Comparison of ENCODE assay signal across 1 cellular context in the genomic region with DNA sequence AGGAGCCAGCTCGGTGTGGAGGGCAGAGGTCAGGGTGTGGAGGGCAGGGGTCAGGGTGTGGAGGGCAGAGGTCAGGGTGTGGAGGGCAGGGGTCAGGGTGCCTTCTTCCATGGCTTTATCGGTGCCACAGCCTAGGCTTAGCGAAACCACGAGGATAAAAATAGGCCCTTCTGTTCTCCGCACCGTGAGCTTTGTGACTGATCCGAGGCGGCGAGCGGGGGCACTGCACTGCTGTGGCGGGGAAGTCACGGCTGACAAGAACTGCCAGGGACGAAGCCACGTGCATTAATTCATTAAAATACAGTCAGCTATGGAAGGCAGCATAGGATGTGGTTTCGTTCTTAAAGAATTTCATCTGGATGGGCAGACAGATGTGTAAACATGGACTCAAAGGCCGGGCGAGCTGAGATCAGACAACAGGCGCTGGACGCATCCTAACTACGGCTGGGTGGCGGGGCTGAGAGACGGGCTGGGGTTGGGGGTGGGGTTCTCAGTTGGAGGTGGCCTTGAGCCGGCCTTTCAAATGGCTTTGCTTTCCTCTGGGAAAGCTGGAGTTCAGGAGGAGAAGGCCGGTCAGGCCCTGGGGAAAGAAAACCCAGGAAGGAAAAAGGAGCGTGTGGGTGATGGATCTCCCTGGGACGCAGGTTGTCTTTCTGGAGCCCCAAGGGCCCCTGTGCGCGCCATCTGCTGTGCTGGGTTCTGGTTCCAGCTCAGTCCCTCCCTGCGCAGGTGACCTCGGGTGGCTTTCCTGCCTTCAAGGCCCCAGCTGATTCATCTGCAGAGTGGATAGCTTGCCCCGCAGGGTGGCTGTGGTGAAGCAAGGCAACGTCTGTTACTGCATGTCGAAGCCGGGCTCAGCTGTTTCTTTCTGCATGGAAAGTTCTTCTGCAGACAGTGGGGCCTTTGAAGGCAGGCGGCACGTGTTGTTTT.
A peak's percentile ranks its signal among the peaks of the same experiment; 100 is the strongest.
TF ChIP-seq lines count a peak whose summit lies in the region.

No MANE protein-coding gene starts in this region.

TF ChIP-seq in HepG2, 621 proteins besides CTCF, POLR2A, EP300 and RAD21 (continued from another document and continues in another):
- TF ChIP-seq HNF1B (CRISPR knock-in tag; IDR thresholded peaks at IDR 0.05) (peak; percentile 71; the same call in 1 of the 2 replicates), FOXC1 (CRISPR knock-in tag; IDR thresholded peaks at IDR 0.05; ENCODE audit: borderline replicate concordance) (peak; percentile 40; the same call in 1 of the 2 replicates), ZNF678 (CRISPR knock-in tag; IDR thresholded peaks at IDR 0.05) (0 out of 2 replicates have a peak, but pooled peaks have one; percentile 12), MXD1 (CRISPR knock-in tag; IDR thresholded peaks at IDR 0.05) (0 out of 2 replicates have a peak, but pooled peaks have one; percentile 2), HES4 (CRISPR knock-in tag; IDR thresholded peaks at IDR 0.05; ENCODE audit: borderline replicate concordance) (0 out of 2 replicates have a peak, but pooled peaks have one; percentile 19), SP1 (IDR thresholded peaks at IDR 0.05) (no peak), SP1 (CRISPR knock-in tag; IDR thresholded peaks at IDR 0.05) (0 out of 2 replicates have a peak, but pooled peaks have one; percentile 19), ZNF484 (CRISPR knock-in tag; IDR thresholded peaks at IDR 0.05; ENCODE audit: borderline replicate concordance, low read depth) (no peak), SOX5 (CRISPR knock-in tag; IDR thresholded peaks at IDR 0.05; ENCODE audit: borderline replicate concordance) (peak; percentile 16; the same call in 1 of the 2 replicates), ZFX (CRISPR knock-in tag; IDR thresholded peaks at IDR 0.05; ENCODE audit: low read depth) (peak; percentile 62), NCOR1 (IDR thresholded peaks at IDR 0.05; ENCODE audit: borderline replicate concordance, low read length) (peak; percentile 78), MYC (CRISPR knock-in tag; IDR thresholded peaks at IDR 0.05; ENCODE audit: borderline replicate concordance) (0 out of 2 replicates have a peak, but pooled peaks have one; percentile 33), ZNF703 (CRISPR knock-in tag; IDR thresholded peaks at IDR 0.05; ENCODE audit: borderline replicate concordance) (no peak), ZMYM4 (CRISPR knock-in tag; IDR thresholded peaks at IDR 0.05) (peak; percentile 43; the same call in 1 of the 2 replicates), NFKB2 (CRISPR knock-in tag; IDR thresholded peaks at IDR 0.05; ENCODE audit: borderline replicate concordance) (peak; percentile 24; the same call in 1 of the 2 replicates), ZNF674 (CRISPR knock-in tag; IDR thresholded peaks at IDR 0.05; ENCODE audit: low read depth) (peak; percentile 43; the same call in 1 of the 2 replicates), JUNB (CRISPR knock-in tag; IDR thresholded peaks at IDR 0.05; ENCODE audit: borderline replicate concordance) (peak; percentile 53; the same call in 1 of the 2 replicates), PITX1 (CRISPR knock-in tag; IDR thresholded peaks at IDR 0.05) (peak; percentile 58; the same call in 1 of the 2 replicates), HDAC2 (CRISPR knock-in tag; IDR thresholded peaks at IDR 0.05) (no peak), ATF4 (CRISPR knock-in tag; IDR thresholded peaks at IDR 0.05) (peak in 1 of 2 experiments; percentile 24; a peak in 1 of 4 replicates), TARDBP (CRISPR knock-in tag; IDR thresholded peaks at IDR 0.05) (peak; percentile 15; the same call in 1 of the 2 replicates), PHF8 (CRISPR knock-in tag; IDR thresholded peaks at IDR 0.05) (peak; percentile 60), THAP11 (CRISPR knock-in tag; IDR thresholded peaks at IDR 0.05) (0 out of 2 replicates have a peak, but pooled peaks have one; percentile 27), SMAD9 (CRISPR knock-in tag; IDR thresholded peaks at IDR 0.05) (0 out of 2 replicates have a peak, but pooled peaks have one; percentile 52), TBP (CRISPR knock-in tag; IDR thresholded peaks at IDR 0.05) (no peak), KLF12 (CRISPR knock-in tag; IDR thresholded peaks at IDR 0.05; ENCODE audit: borderline replicate concordance) (no peak), GTF2F1 (IDR thresholded peaks at IDR 0.05; ENCODE audit: low read length) (peak; percentile 46; the same call in 1 of the 2 replicates), SMARCE1 (IDR thresholded peaks at IDR 0.05; ENCODE audit: borderline replicate concordance) (no peak), POGZ (CRISPR knock-in tag; IDR thresholded peaks at IDR 0.05) (no peak), CBX2 (IDR thresholded peaks at IDR 0.05; ENCODE audit: low read depth, low read length) (no peak), CBX2 (CRISPR knock-in tag; IDR thresholded peaks at IDR 0.05; ENCODE audit: low read depth) (no peak), ZNF143 (CRISPR knock-in tag; IDR thresholded peaks at IDR 0.05) (no peak), HDAC1 (CRISPR knock-in tag; IDR thresholded peaks at IDR 0.05) (peak; percentile 45), ZNF224 (CRISPR knock-in tag; IDR thresholded peaks at IDR 0.05) (0 out of 2 replicates have a peak, but pooled peaks have one; percentile 62), ZNF280B (CRISPR knock-in tag; IDR thresholded peaks at IDR 0.05; ENCODE audit: borderline replicate concordance) (peak; percentile 50; the same call in 1 of the 2 replicates), ZHX1 (CRISPR knock-in tag; IDR thresholded peaks at IDR 0.05; ENCODE audit: low read depth) (0 out of 2 replicates have a peak, but pooled peaks have one; percentile 14), ZNF605 (CRISPR knock-in tag; IDR thresholded peaks at IDR 0.05) (no peak; the same call in 1 of the 2 replicates), RARG (CRISPR knock-in tag; IDR thresholded peaks at IDR 0.05; ENCODE audit: low read depth) (no peak), ZBTB33 (CRISPR knock-in tag; IDR thresholded peaks at IDR 0.05) (peak; percentile 31; the same call in 1 of the 2 replicates), PPARG (CRISPR knock-in tag; conservative IDR thresholded peaks at IDR 0.05) (0 out of 2 replicates have a peak, but pooled peaks have one; percentile 17)
- TF ChIP-seq, protein P1, sequence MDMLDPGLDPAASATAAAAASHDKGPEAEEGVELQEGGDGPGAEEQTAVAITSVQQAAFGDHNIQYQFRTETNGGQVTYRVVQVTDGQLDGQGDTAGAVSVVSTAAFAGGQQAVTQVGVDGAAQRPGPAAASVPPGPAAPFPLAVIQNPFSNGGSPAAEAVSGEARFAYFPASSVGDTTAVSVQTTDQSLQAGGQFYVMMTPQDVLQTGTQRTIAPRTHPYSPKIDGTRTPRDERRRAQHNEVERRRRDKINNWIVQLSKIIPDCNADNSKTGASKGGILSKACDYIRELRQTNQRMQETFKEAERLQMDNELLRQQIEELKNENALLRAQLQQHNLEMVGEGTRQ (IDR thresholded peaks at IDR 0.05; ENCODE audit: low read depth, low read length), result no peak
- TF ChIP-seq, protein P1 (CRISPR knock-in tag; IDR thresholded peaks at IDR 0.05; ENCODE audit: borderline replicate concordance), result no peak
- TF ChIP-seq, protein P2, sequence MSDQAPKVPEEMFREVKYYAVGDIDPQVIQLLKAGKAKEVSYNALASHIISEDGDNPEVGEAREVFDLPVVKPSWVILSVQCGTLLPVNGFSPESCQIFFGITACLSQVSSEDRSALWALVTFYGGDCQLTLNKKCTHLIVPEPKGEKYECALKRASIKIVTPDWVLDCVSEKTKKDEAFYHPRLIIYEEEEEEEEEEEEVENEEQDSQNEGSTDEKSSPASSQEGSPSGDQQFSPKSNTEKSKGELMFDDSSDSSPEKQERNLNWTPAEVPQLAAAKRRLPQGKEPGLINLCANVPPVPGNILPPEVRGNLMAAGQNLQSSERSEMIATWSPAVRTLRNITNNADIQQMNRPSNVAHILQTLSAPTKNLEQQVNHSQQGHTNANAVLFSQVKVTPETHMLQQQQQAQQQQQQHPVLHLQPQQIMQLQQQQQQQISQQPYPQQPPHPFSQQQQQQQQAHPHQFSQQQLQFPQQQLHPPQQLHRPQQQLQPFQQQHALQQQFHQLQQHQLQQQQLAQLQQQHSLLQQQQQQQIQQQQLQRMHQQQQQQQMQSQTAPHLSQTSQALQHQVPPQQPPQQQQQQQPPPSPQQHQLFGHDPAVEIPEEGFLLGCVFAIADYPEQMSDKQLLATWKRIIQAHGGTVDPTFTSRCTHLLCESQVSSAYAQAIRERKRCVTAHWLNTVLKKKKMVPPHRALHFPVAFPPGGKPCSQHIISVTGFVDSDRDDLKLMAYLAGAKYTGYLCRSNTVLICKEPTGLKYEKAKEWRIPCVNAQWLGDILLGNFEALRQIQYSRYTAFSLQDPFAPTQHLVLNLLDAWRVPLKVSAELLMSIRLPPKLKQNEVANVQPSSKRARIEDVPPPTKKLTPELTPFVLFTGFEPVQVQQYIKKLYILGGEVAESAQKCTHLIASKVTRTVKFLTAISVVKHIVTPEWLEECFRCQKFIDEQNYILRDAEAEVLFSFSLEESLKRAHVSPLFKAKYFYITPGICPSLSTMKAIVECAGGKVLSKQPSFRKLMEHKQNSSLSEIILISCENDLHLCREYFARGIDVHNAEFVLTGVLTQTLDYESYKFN (CRISPR knock-in tag; conservative IDR thresholded peaks at IDR 0.05), result peak; percentile 61
